ENCODE assay signal across 22 cellular contexts in genomic region chr2:127011136-127011740, GRCh38.
DNase-seq lines count a peak whose midpoint lies in the region; ATAC-seq and TF ChIP-seq lines count a peak whose summit lies in the region.
"Had no signal": no experiment of that assay in that cellular context is flagged by ENCODE, and none has a peak within 500 bp of the region (broad histone marks: within the 10 kb centered on the region; RNA-seq: fewer than 3 reads in every experiment).

No MANE protein-coding gene starts in this region.

- no peak overlapping the region for H3K9ac ChIP-seq in neural progenitor cell
- H3K9ac ChIP-seq: BLaER1 treated with 17β-estradiol and CSF1 and Interleukin-3, amounts not matched to agents 10 nM and 100 nM had no signal

- H3K27ac ChIP-seq in ACC112 (ENCODE audit: low read depth, low read length) (peak overlapping the region; percentile 8; the same call in 1 of the 2 replicates), neural progenitor cell (no peak overlapping the region)
- H3K27ac ChIP-seq: 22Rv1; BLaER1 treated with 17β-estradiol and CSF1 and Interleukin-3, amounts not matched to agents 10 nM and 100 nM had no signal

- no peaks in the 10 kb centered on the region for H3F3A ChIP-seq in neural progenitor cell (ENCODE audit: low read depth)

- no peaks in the 10 kb centered on the region for H3K9me3 ChIP-seq in HAP-1
- H3K9me3 ChIP-seq in neural progenitor cell (ENCODE audit: low read depth) = no peaks in the 10 kb centered on the region

- peak; percentile 73 for DNase-seq in SK-N-DZ (ENCODE audit: low spot score)
- peak; percentile 59 for DNase-seq in fibroblast of mammary gland (ENCODE audit: low read depth)
- DNase-seq in retinal pigment epithelial cell (ENCODE audit: low read depth) = peak; percentile 75
- DNase-seq in HAP-1 (ENCODE audit: low spot score in 2 of 2) = no peak
- no peak for DNase-seq in neural progenitor cell (ENCODE audit: low spot score)
- DNase-seq: DMS153, H7, KG1, NCI-H1092, NCI-H1436, NCI-H187 treated with DMSO at 0.1 percent for 48 hours, NCI-H2107, NCI-H748 treated with DMSO at 0.1 percent for 48 hours, SIG-M5 had no signal

- in situ Hi-C loops in HAP-1 (cut with MboI; ENCODE audit: low sequenced_read_pairs) = no loop called here

- H3K4me3 ChIP-seq in ACC112 (ENCODE audit: low read depth, low read length) = no peak overlapping the region
- no peak overlapping the region for H3K4me3 ChIP-seq in fibroblast of mammary gland (ENCODE audit: control insufficient read depth, low read depth, low read length)
- no peak overlapping the region for H3K4me3 ChIP-seq in retinal pigment epithelial cell (ENCODE audit: low read length)
- no peak overlapping the region for H3K4me3 ChIP-seq in HAP-1
- H3K4me3 ChIP-seq in neural progenitor cell = no peak overlapping the region
- H3K4me3 ChIP-seq: BLaER1 treated with 17β-estradiol and CSF1 and Interleukin-3, amounts not matched to agents 10 nM and 100 nM had no signal

- no peak overlapping the region for H3K4me2 ChIP-seq in neural progenitor cell

- no peaks in the 10 kb centered on the region for H3K27me3 Mint-ChIP-seq in neural progenitor cell (ENCODE audit: insufficient read depth, low read depth)

- no peak for TF ChIP-seq CTCF in fibroblast of mammary gland (conservative IDR thresholded peaks at IDR 0.05; ENCODE audit: control insufficient read depth, insufficient read depth, low read depth, low read length)
- TF ChIP-seq CTCF in retinal pigment epithelial cell (conservative IDR thresholded peaks at IDR 0.05; ENCODE audit: low read depth, low read length) = no peak
- no peak for TF ChIP-seq CTCF in neural progenitor cell (IDR thresholded peaks at IDR 0.05)

- H3K9me3 Mint-ChIP-seq in neural progenitor cell = no peaks in the 10 kb centered on the region
- H3K9me3 Mint-ChIP-seq: CD8-positive, alpha-beta T cell had no signal

- peaks cover 5% of the 10 kb centered on the region for H3K4me1 Mint-ChIP-seq in neural progenitor cell

- ATAC-seq in GM21717 (IDR thresholded peaks at IDR 0.05; ENCODE audit: unreplicated experiment) = no peak
- no peak for ATAC-seq in HG02852 (IDR thresholded peaks at IDR 0.05; ENCODE audit: unreplicated experiment)
- ATAC-seq: CD8-positive, alpha-beta T cell; Panc1; SK-N-SH treated with all-trans-retinoic acid at 6 μM for 48 hours had no signal

- H3K27me3 ChIP-seq in ACC112 (ENCODE audit: insufficient read depth, low read length) (no peaks in the 10 kb centered on the region), HAP-1 (ENCODE audit: low read depth) (peaks cover 13% of the 10 kb centered on the region; the same call in 1 of the 2 replicates), neural progenitor cell (no peaks in the 10 kb centered on the region)
- H3K27me3 ChIP-seq: BLaER1 treated with 17β-estradiol and CSF1 and Interleukin-3, amounts not matched to agents 10 nM and 100 nM had no signal

- no peaks in the 10 kb centered on the region for H4K20me1 ChIP-seq in neural progenitor cell (ENCODE audit: low read depth)
- H4K20me1 ChIP-seq: BLaER1 treated with 17β-estradiol and CSF1 and Interleukin-3, amounts not matched to agents 10 nM and 100 nM had no signal

- no peaks in the 10 kb centered on the region for H3K79me2 ChIP-seq in ACC112 (ENCODE audit: control insufficient read depth, insufficient read depth, low read length, unreplicated experiment)
- H3K79me2 ChIP-seq in neural progenitor cell (ENCODE audit: low read depth) = no peaks in the 10 kb centered on the region

- no peak overlapping the region for H2AFZ ChIP-seq in ACC112 (ENCODE audit: low read length, unreplicated experiment)
- no peak overlapping the region for H2AFZ ChIP-seq in neural progenitor cell (replicated peaks)

- H3K27ac Mint-ChIP-seq in neural progenitor cell = no peak overlapping the region
- H3K27ac Mint-ChIP-seq: CD8-positive, alpha-beta T cell had no signal

- H3K4me1 ChIP-seq in ACC112 (ENCODE audit: control insufficient read depth, insufficient read depth, low read length, unreplicated experiment) (peaks cover 60% of the 10 kb centered on the region), HAP-1 (no peaks in the 10 kb centered on the region), neural progenitor cell (peaks cover 9% of the 10 kb centered on the region)

- H3K4me3 Mint-ChIP-seq in neural progenitor cell = no peak overlapping the region
- H3K4me3 Mint-ChIP-seq: CD8-positive, alpha-beta T cell had no signal

- no peaks in the 10 kb centered on the region for H3K36me3 Mint-ChIP-seq in neural progenitor cell
- H3K36me3 Mint-ChIP-seq: CD8-positive, alpha-beta T cell had no signal

- H3K36me3 ChIP-seq in ACC112 (ENCODE audit: insufficient read depth, low read length) = no peaks in the 10 kb centered on the region
- H3K36me3 ChIP-seq in HAP-1 (replicated peaks) = no peaks in the 10 kb centered on the region
- no peaks in the 10 kb centered on the region for H3K36me3 ChIP-seq in neural progenitor cell
- H3K36me3 ChIP-seq: BLaER1 treated with 17β-estradiol and CSF1 and Interleukin-3, amounts not matched to agents 10 nM and 100 nM had no signal

Comparison
In these comparisons a context has a peak if more than half of its experiments do, and no peak if none do; other contexts are left out.
1. DNase-seq: peak in SK-N-DZ (single experiment), fibroblast of mammary gland (single experiment) and retinal pigment epithelial cell (single experiment); none in HAP-1 (0 of 2) and neural progenitor cell (single experiment).